In the genomic region with DNA sequence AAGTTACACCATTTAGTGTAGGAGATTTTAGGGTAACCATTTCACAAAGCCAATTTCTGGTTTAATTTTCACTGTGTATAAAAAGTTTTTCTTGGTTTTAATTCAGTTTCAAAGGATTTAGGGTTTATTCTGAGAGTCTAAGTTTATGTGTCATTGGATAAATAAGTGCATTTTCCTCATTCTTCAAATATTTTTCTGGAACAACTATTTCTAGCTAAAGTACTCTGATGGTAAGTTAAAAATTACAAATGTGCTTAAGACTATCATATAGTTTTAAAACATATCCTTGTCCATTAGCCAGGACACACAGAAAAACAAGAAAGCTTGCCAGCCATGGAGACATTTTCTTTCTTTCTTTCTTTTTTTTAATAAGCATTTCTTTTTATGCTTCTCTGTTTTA, we compare ENCODE assay signal across 27 cellular contexts.
A peak's percentile ranks its signal among the peaks of the same experiment; 100 is the strongest.
DNase-seq lines count a peak whose midpoint lies in the region; ATAC-seq lines count a peak whose summit lies in the region.
"Had no signal": no experiment of that assay in that cellular context is flagged by ENCODE, and none has a peak within 500 bp of the region (broad histone marks: within the 10 kb centered on the region; RNA-seq: fewer than 3 reads in every experiment).

No MANE protein-coding gene starts in this region.

- DNase-seq in EL (peak; percentile 43), adipocyte (ENCODE audit: low read depth) (no peak), fibroblast of the conjunctiva (ENCODE audit: low read depth) (peak; percentile 16)
- DNase-seq in activated CD4-positive, alpha-beta memory T cell treated with anti-CD3 and anti-CD28 coated beads, Interleukin-2, amount 10 ng/mL, durations not matched to agents 7 days and 5 days = no peak
- DNase-seq in activated effector memory CD4-positive, alpha-beta T cell treated with anti-CD3 and anti-CD28 coated beads, Interleukin-2, amount 50 U/mL, for 16 hours = no peak
- no peak for DNase-seq in activated CD8-positive, alpha-beta memory T cell treated with anti-CD3 and anti-CD28 coated beads, Interleukin-2, amount 10 ng/mL, durations not matched to agents 7 days and 5 days
- DNase-seq: activated CD4-positive, alpha-beta T cell treated with anti-CD3 and anti-CD28 coated beads, Interleukin-2, amount 50 U/mL, for 48 hours; anterior cingulate cortex; caudate nucleus; endodermal cell; esophagus squamous epithelium; H7; islet precursor cell; NCI-H1092 treated with DMSO at 0.1 percent for 48 hours; NCI-H2029; Peyer's patch; spleen; T-helper 1 cell; trophoblast cell had no signal

- H3K9me3 ChIP-seq in adipocyte (ENCODE audit: control insufficient read depth, low read length) (no peaks in the 10 kb centered on the region), skeletal muscle satellite cell (replicated peaks; ENCODE audit: low read length) (no peaks in the 10 kb centered on the region)
- H3K9me3 ChIP-seq: esophagus squamous epithelium, Peyer's patch had no signal

- H3K9me3 Mint-ChIP-seq in activated CD4-positive, alpha-beta memory T cell treated with anti-CD3 and anti-CD28 coated beads, Interleukin-2, amount 10 ng/mL, durations not matched to agents 7 days and 5 days = no peaks in the 10 kb centered on the region
- peaks cover 2% of the 10 kb centered on the region for H3K9me3 Mint-ChIP-seq in activated CD8-positive, alpha-beta memory T cell treated with anti-CD3 and anti-CD28 coated beads, Interleukin-2, amount 10 ng/mL, durations not matched to agents 7 days and 5 days (ENCODE audit: low read depth)
- H3K9me3 Mint-ChIP-seq: activated T-helper 17 cell treated with anti-CD3 and anti-CD28 coated beads, Interleukin-2, amount 50 U/mL, for 72 hours; dendritic cell treated with granulocyte-macrophage colony-stimulating factor and Interleukin-4, amounts not matched to agents 40 ng/mL and 50 ng/mL, for 4 days had no signal

- H3K27ac Mint-ChIP-seq in activated CD4-positive, alpha-beta memory T cell treated with anti-CD3 and anti-CD28 coated beads, Interleukin-2, amount 10 ng/mL, durations not matched to agents 7 days and 5 days = no peak overlapping the region
- no peak overlapping the region for H3K27ac Mint-ChIP-seq in activated CD8-positive, alpha-beta memory T cell treated with anti-CD3 and anti-CD28 coated beads, Interleukin-2, amount 10 ng/mL, durations not matched to agents 7 days and 5 days
- H3K27ac Mint-ChIP-seq: activated naive CD4-positive, alpha-beta T cell treated with anti-CD3 and anti-CD28 coated beads, Interleukin-2, amount 50 U/mL, for 72 hours; activated T-helper 17 cell treated with anti-CD3 and anti-CD28 coated beads, Interleukin-2, amount 50 U/mL, for 72 hours; dendritic cell treated with granulocyte-macrophage colony-stimulating factor and Interleukin-4, amounts not matched to agents 40 ng/mL and 50 ng/mL, for 4 days; endodermal cell; IgD-negative memory B cell; natural killer cell treated with Interleukin-12 subunit alpha and Interleukin-12 subunit beta and Interleukin-15 and Interleukin-18, amount 100 ng/mL, for 72 hours had no signal

- POLR2A ChIA-PET in activated CD4-positive, alpha-beta memory T cell treated with anti-CD3 and anti-CD28 coated beads, Interleukin-2, amount 10 ng/mL, durations not matched to agents 7 days and 5 days (lab: Charles Lee) = no interaction called here

- H3K27me3 ChIP-seq in adipocyte (replicated peaks; ENCODE audit: control insufficient read depth, insufficient read depth, low read length) = no peaks in the 10 kb centered on the region
- H3K27me3 ChIP-seq in skeletal muscle satellite cell (ENCODE audit: control insufficient read depth, insufficient read depth, low read length) = no peaks in the 10 kb centered on the region
- H3K27me3 ChIP-seq: esophagus squamous epithelium, Peyer's patch, spleen had no signal

- H3K4me1 ChIP-seq in adipocyte (ENCODE audit: control insufficient read depth, insufficient read depth, low read length) (peaks cover 23% of the 10 kb centered on the region), skeletal muscle satellite cell (ENCODE audit: control insufficient read depth, insufficient read depth, low read length) (peaks cover 37% of the 10 kb centered on the region)
- H3K4me1 ChIP-seq: Peyer's patch, spleen had no signal

- no peaks in the 10 kb centered on the region for H3K36me3 ChIP-seq in adipocyte (ENCODE audit: control insufficient read depth, insufficient read depth, low read length, severe bottlenecking)
- no peaks in the 10 kb centered on the region for H3K36me3 ChIP-seq in skeletal muscle satellite cell (ENCODE audit: insufficient read depth, low read length)
- H3K36me3 ChIP-seq: esophagus squamous epithelium, Peyer's patch, spleen had no signal

- CTCF ChIA-PET in activated CD4-positive, alpha-beta memory T cell treated with anti-CD3 and anti-CD28 coated beads, Interleukin-2, amount 10 ng/mL, durations not matched to agents 7 days and 5 days (lab: Charles Lee) = no interaction called here
- CTCF ChIA-PET in activated CD8-positive, alpha-beta memory T cell treated with anti-CD3 and anti-CD28 coated beads, Interleukin-2, amount 10 ng/mL, durations not matched to agents 7 days and 5 days (lab: Charles Lee) = no interaction called here

- ATAC-seq in HG03135 (IDR thresholded peaks at IDR 0.05; ENCODE audit: unreplicated experiment) = no peak
- ATAC-seq in activated CD8-positive, alpha-beta memory T cell treated with anti-CD3 and anti-CD28 coated beads, Interleukin-2, amount 10 ng/mL, durations not matched to agents 7 days and 5 days = no peak
- ATAC-seq: activated CD4-positive, CD25-positive, alpha-beta regulatory T cell treated with anti-CD3 and anti-CD28 coated beads, Interleukin-2, amount 50 U/mL, for 24 hours; activated naive CD4-positive, alpha-beta T cell treated with anti-CD3 and anti-CD28 coated beads, Interleukin-2, amount 50 U/mL, for 72 hours; activated T-helper 17 cell treated with anti-CD3 and anti-CD28 coated beads, Interleukin-2, amount 50 U/mL, for 72 hours; natural killer cell treated with Interleukin-12 subunit alpha and Interleukin-12 subunit beta and Interleukin-15 and Interleukin-18, amount 100 ng/mL, for 72 hours had no signal

- no peaks in the 10 kb centered on the region for H3K4me1 Mint-ChIP-seq in activated CD4-positive, alpha-beta memory T cell treated with anti-CD3 and anti-CD28 coated beads, Interleukin-2, amount 10 ng/mL, durations not matched to agents 7 days and 5 days
- no peaks in the 10 kb centered on the region for H3K4me1 Mint-ChIP-seq in activated CD8-positive, alpha-beta memory T cell treated with anti-CD3 and anti-CD28 coated beads, Interleukin-2, amount 10 ng/mL, durations not matched to agents 7 days and 5 days
- H3K4me1 Mint-ChIP-seq: activated T-helper 17 cell treated with anti-CD3 and anti-CD28 coated beads, Interleukin-2, amount 50 U/mL, for 72 hours; endodermal cell; IgD-negative memory B cell had no signal

- H3K4me3 Mint-ChIP-seq in activated CD4-positive, alpha-beta memory T cell treated with anti-CD3 and anti-CD28 coated beads, Interleukin-2, amount 10 ng/mL, durations not matched to agents 7 days and 5 days = no peak overlapping the region
- no peak overlapping the region for H3K4me3 Mint-ChIP-seq in activated CD8-positive, alpha-beta memory T cell treated with anti-CD3 and anti-CD28 coated beads, Interleukin-2, amount 10 ng/mL, durations not matched to agents 7 days and 5 days
- H3K4me3 Mint-ChIP-seq: activated T-helper 17 cell treated with anti-CD3 and anti-CD28 coated beads, Interleukin-2, amount 50 U/mL, for 72 hours; dendritic cell treated with granulocyte-macrophage colony-stimulating factor and Interleukin-4, amounts not matched to agents 40 ng/mL and 50 ng/mL, for 4 days; endodermal cell; IgD-negative memory B cell; natural killer cell treated with Interleukin-12 subunit alpha and Interleukin-12 subunit beta and Interleukin-15 and Interleukin-18, amount 100 ng/mL, for 72 hours had no signal

- H3K9ac ChIP-seq in adipocyte (ENCODE audit: low read length) = peak overlapping the region; percentile 40
- H3K9ac ChIP-seq in skeletal muscle satellite cell (ENCODE audit: low read depth, low read length) = peak overlapping the region; percentile 57

- peak overlapping the region; percentile 53 for H3K4me3 ChIP-seq in adipocyte (ENCODE audit: low read length)
- no peak overlapping the region for H3K4me3 ChIP-seq in skeletal muscle satellite cell (ENCODE audit: low read length)
- H3K4me3 ChIP-seq: esophagus squamous epithelium, Peyer's patch, spleen had no signal

- H3K4me2 ChIP-seq in skeletal muscle satellite cell (ENCODE audit: low read length) = peak overlapping the region; percentile 48

- H3K36me3 Mint-ChIP-seq in activated CD4-positive, alpha-beta memory T cell treated with anti-CD3 and anti-CD28 coated beads, Interleukin-2, amount 10 ng/mL, durations not matched to agents 7 days and 5 days (ENCODE audit: low read depth) = no peaks in the 10 kb centered on the region
- no peaks in the 10 kb centered on the region for H3K36me3 Mint-ChIP-seq in activated CD8-positive, alpha-beta memory T cell treated with anti-CD3 and anti-CD28 coated beads, Interleukin-2, amount 10 ng/mL, durations not matched to agents 7 days and 5 days
- H3K36me3 Mint-ChIP-seq: activated naive CD4-positive, alpha-beta T cell treated with anti-CD3 and anti-CD28 coated beads, Interleukin-2, amount 50 U/mL, for 72 hours; IgD-negative memory B cell; natural killer cell treated with Interleukin-12 subunit alpha and Interleukin-12 subunit beta and Interleukin-15 and Interleukin-18, amount 100 ng/mL, for 72 hours had no signal

- H3K27me3 Mint-ChIP-seq in activated CD4-positive, alpha-beta memory T cell treated with anti-CD3 and anti-CD28 coated beads, Interleukin-2, amount 10 ng/mL, durations not matched to agents 7 days and 5 days = no peaks in the 10 kb centered on the region
- H3K27me3 Mint-ChIP-seq in activated CD8-positive, alpha-beta memory T cell treated with anti-CD3 and anti-CD28 coated beads, Interleukin-2, amount 10 ng/mL, durations not matched to agents 7 days and 5 days = no peaks in the 10 kb centered on the region
- H3K27me3 Mint-ChIP-seq: activated T-helper 17 cell treated with anti-CD3 and anti-CD28 coated beads, Interleukin-2, amount 50 U/mL, for 72 hours; dendritic cell treated with granulocyte-macrophage colony-stimulating factor and Interleukin-4, amounts not matched to agents 40 ng/mL and 50 ng/mL, for 4 days; IgD-negative memory B cell; natural killer cell treated with Interleukin-12 subunit alpha and Interleukin-12 subunit beta and Interleukin-15 and Interleukin-18, amount 100 ng/mL, for 72 hours had no signal

Comparison
In these comparisons a context has a peak if more than half of its experiments do, and no peak if none do; other contexts are left out.
1. DNase-seq: peak in EL (single experiment) and fibroblast of the conjunctiva (single experiment); none in adipocyte (single experiment), activated CD4-positive, alpha-beta memory T cell treated with anti-CD3 and anti-CD28 coated beads, Interleukin-2, amount 10 ng/mL, durations not matched to agents 7 days and 5 days (single experiment), activated effector memory CD4-positive, alpha-beta T cell treated with anti-CD3 and anti-CD28 coated beads, Interleukin-2, amount 50 U/mL, for 16 hours (single experiment) and activated CD8-positive, alpha-beta memory T cell treated with anti-CD3 and anti-CD28 coated beads, Interleukin-2, amount 10 ng/mL, durations not matched to agents 7 days and 5 days (single experiment).